ENCODE assay signal across 13 cellular contexts in the genomic region with DNA sequence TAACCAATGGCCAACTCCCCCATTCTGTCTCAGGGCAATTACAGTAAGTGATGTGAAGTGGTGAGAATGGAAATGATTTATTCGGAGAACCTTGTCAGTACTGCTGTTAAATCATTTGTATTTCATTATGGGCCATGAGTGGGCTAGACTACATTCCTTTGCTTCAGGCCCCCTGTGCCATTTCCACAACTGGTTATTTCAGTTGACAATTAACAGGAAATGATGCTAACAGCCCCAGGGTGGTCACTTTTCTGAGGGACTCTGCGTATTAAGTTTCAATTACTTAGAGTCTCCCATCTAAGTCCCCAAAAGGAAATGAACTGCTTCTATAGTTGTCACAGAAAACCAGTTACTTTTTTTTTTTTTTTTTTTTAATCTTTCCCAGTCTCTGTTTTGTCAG.
"Had no signal": no experiment of that assay in that cellular context is flagged by ENCODE, and none has a peak within 500 bp of the region (broad histone marks: within the 10 kb centered on the region; RNA-seq: fewer than 3 reads in every experiment).

No MANE protein-coding gene starts in this region.

- H3K9me3 ChIP-seq: left ventricle myocardium inferior had no signal

- ATAC-seq: stimulated activated naive CD8-positive, alpha-beta T cell treated with anti-CD3 and anti-CD28 coated beads, Interleukin-15, Interleukin-2, amounts not matched to agents 100 U/mL and 50 U/mL, for 24 hours had no signal

- H3K27ac ChIP-seq: cardiac muscle cell, dorsolateral prefrontal cortex, left ventricle myocardium inferior had no signal

- H3K4me3 Mint-ChIP-seq: endodermal cell, memory B cell had no signal

- H3K9me3 Mint-ChIP-seq: endodermal cell had no signal

- H3K4me1 Mint-ChIP-seq: memory B cell had no signal

- H3K4me1 ChIP-seq: left ventricle myocardium inferior had no signal

- H3K36me3 ChIP-seq: cardiac muscle cell, left ventricle myocardium inferior had no signal

- H3K27me3 Mint-ChIP-seq: memory B cell had no signal

- H3K27ac Mint-ChIP-seq: endodermal cell, memory B cell had no signal

- H3K27me3 ChIP-seq: cardiac muscle cell had no signal

- H3K4me3 ChIP-seq: cardiac muscle cell, left ventricle myocardium inferior had no signal

- H3K36me3 Mint-ChIP-seq: memory B cell; naive thymus-derived CD8-positive, alpha-beta T cell had no signal

- DNase-seq: activated naive CD4-positive, alpha-beta T cell; dorsolateral prefrontal cortex; endodermal cell; erythroblast; nucleus accumbens; small intestine; stimulated activated CD4-positive, alpha-beta T cell treated with anti-CD3 and anti-CD28 coated beads, Interleukin-4, amount 100 ng/mL, for 4 hours; trophoblast cell had no signal
